24 cellular contexts compared by ENCODE assay signal in genomic region chr5:42606464-42606869, GRCh38.
"Had no signal": no experiment of that assay in that cellular context is flagged by ENCODE, and none has a peak within 500 bp of the region (broad histone marks: within the 10 kb centered on the region; RNA-seq: fewer than 3 reads in every experiment).

No MANE protein-coding gene starts in this region.

- H2AFZ ChIP-seq: neural progenitor cell, parathyroid adenoma had no signal

- FAIRE-seq: endometrium, keratinocyte had no signal

- H3K27me3 ChIP-seq: esophagus squamous epithelium, neural progenitor cell, right atrium auricular region, suprapubic skin, transverse colon had no signal

- H3K36me3 ChIP-seq: esophagus squamous epithelium, neural progenitor cell, right atrium auricular region, suprapubic skin, transverse colon had no signal

- H3K4me2 ChIP-seq: neural progenitor cell, smooth muscle cell had no signal

- DNase-seq: cerebellar nuclear complex; cortex of kidney; effector memory CD8-positive, alpha-beta T cell; erythroblast; esophagus squamous epithelium; foreskin melanocyte; hypothalamus; mesenchymal stem cell; mucosa of descending colon; naive B cell; stimulated activated CD4-positive, alpha-beta T cell treated with anti-CD3 and anti-CD28 coated beads, Interleukin-12 subunit alpha, Interleukin-12 subunit beta, amount 100 ng/mL, for 4 hours; stimulated activated CD4-positive, alpha-beta T cell treated with anti-CD3 and anti-CD28 coated beads, Interleukin-1b, Interleukin-23, amount 100 ng/mL, for 48 hours; stimulated activated CD4-positive, alpha-beta T cell treated with anti-CD3 and anti-CD28 coated beads, Interleukin-4, amount 100 ng/mL, for 1 hour; stimulated activated CD8-positive, alpha-beta memory T cell treated with anti-CD3 and anti-CD28 coated beads, Interleukin-4, amount 100 ng/mL, for 48 hours; stimulated activated naive CD4-positive, alpha-beta T cell; stimulated activated naive CD8-positive, alpha-beta T cell treated with anti-CD3 and anti-CD28 coated beads, Interleukin-15, amount 100 ng/mL, for 72 hours; transverse colon had no signal

- H3K9me3 ChIP-seq: esophagus squamous epithelium, mucosa of descending colon, right atrium auricular region, suprapubic skin, transverse colon had no signal

- H3K9ac ChIP-seq: neural progenitor cell, parathyroid adenoma had no signal

- H3K4me1 ChIP-seq: neural progenitor cell, parathyroid adenoma, right atrium auricular region had no signal

- H3K27ac ChIP-seq: esophagus squamous epithelium, neural progenitor cell, parathyroid adenoma, right atrium auricular region, suprapubic skin, transverse colon had no signal

- ATAC-seq: effector memory CD8-positive, alpha-beta T cell; mucosa of descending colon; stimulated activated naive CD8-positive, alpha-beta T cell treated with anti-CD3 and anti-CD28 coated beads, Interleukin-15, amount 100 ng/mL, for 72 hours had no signal

- H3K4me3 ChIP-seq: esophagus squamous epithelium, mucosa of descending colon, neural progenitor cell, right atrium auricular region, smooth muscle cell, suprapubic skin, transverse colon had no signal
